Comparison of ENCODE assay signal across 9 cellular contexts in the genomic region with DNA sequence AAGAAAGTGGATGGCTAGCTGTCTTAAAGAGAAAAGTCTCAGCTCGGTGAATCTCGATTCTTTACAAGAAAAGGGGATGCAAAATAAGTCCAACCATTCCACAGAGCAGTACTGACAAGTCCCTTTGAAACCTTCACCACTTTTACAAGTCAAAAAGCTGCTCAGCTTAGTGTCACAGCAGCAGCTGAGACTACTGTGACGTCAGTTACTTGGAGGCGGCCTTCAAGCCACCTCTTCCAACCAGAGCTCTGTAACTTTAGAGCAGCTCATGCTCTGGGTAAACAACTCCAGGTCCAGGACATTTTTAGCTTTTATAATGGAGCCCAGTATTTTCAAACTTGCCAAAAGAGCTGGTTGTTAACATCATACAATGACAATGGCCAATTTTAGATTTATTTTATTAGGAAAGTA. TPM values are rescaled to one million over a fixed set of nuclear protein-coding genes. Genes with fewer than 3 reads are reported as not detected.
A peak's percentile ranks its signal among the peaks of the same experiment; 100 is the strongest.
DNase-seq lines count a peak whose midpoint lies in the region; ATAC-seq, FAIRE-seq and TF ChIP-seq lines count a peak whose summit lies in the region.
"Had no signal": no experiment of that assay in that cellular context is flagged by ENCODE, and none has a peak within 500 bp of the region (broad histone marks: within the 10 kb centered on the region; RNA-seq: fewer than 3 reads in every experiment).

A gene (minus strand): TSS at position 159 of the 411 bp plus-strand sequence. CDS start 5,408 bp downstream, outside the sequence.

- H3K4me1 Mint-ChIP-seq in HFFc6 (ENCODE audit: low read depth): peaks cover 53% of the 10 kb centered on the region
- peaks cover 24% of the 10 kb centered on the region for H3K4me1 Mint-ChIP-seq in astrocyte (ENCODE audit: low read depth, unreplicated experiment)
- H3K4me1 Mint-ChIP-seq: naive B cell had no signal

- peak within 1 kb of the TSS; percentile 25 for H3K27ac Mint-ChIP-seq in HFFc6
- H3K27ac Mint-ChIP-seq in astrocyte (ENCODE audit: unreplicated experiment): peak within 1 kb of the TSS; percentile 71
- H3K27ac Mint-ChIP-seq: naive B cell had no signal

- WGBS in stomach, 5 donors: 26 to 34% (median 30%) methylated on average over 4 of the region's 4 CpGs

- FAIRE-seq in astrocyte (lab: Jason Lieb, UNC): peak; percentile 17

- no peak for TF ChIP-seq POLR2A in stomach (IDR thresholded peaks at IDR 0.05)

- no peaks in the 10 kb centered on the region for H3K9me3 Mint-ChIP-seq in HFFc6
- no peaks in the 10 kb centered on the region for H3K9me3 Mint-ChIP-seq in astrocyte (ENCODE audit: unreplicated experiment)
- H3K9me3 Mint-ChIP-seq: naive B cell had no signal

- peak within 1 kb of the TSS; percentile 23 for H3K4me2 ChIP-seq in astrocyte (ENCODE audit: low read length)

- no peak for ATAC-seq in GM21367 (IDR thresholded peaks at IDR 0.05; ENCODE audit: unreplicated experiment)
- no peak for ATAC-seq in HG03457 (IDR thresholded peaks at IDR 0.05; ENCODE audit: unreplicated experiment)

- H3K36me3 ChIP-seq in astrocyte (ENCODE audit: insufficient read depth, low read length) (no peaks in the 10 kb centered on the region), stomach (no peaks in the 10 kb centered on the region)

- H3K9ac ChIP-seq in astrocyte (ENCODE audit: low read length): no peak within 1 kb of the TSS

- H3K36me3 Mint-ChIP-seq in HFFc6 (ENCODE audit: low read depth): no peaks in the 10 kb centered on the region
- H3K36me3 Mint-ChIP-seq in astrocyte (ENCODE audit: low read depth, unreplicated experiment): peaks cover 2% of the 10 kb centered on the region
- H3K36me3 Mint-ChIP-seq: naive B cell had no signal

- no peak within 1 kb of the TSS for H2AFZ ChIP-seq in astrocyte (ENCODE audit: low read depth, low read length)

- H3K27ac ChIP-seq in astrocyte (ENCODE audit: low read depth, low read length) (no peak within 1 kb of the TSS), stomach (peak within 1 kb of the TSS; percentile 18 to 82 (median 75))

- no peaks in the 10 kb centered on the region for H3K79me2 ChIP-seq in astrocyte (ENCODE audit: insufficient read depth, low read length)

- intact Hi-C loops in stomach (cut with DNase I; ENCODE audit: low total_unique reads): no loop called here

- TF ChIP-seq EP300 in stomach (IDR thresholded peaks at IDR 0.05): no peak

- no peaks in the 10 kb centered on the region for H3K27me3 Mint-ChIP-seq in HFFc6 (ENCODE audit: insufficient read depth)
- H3K27me3 Mint-ChIP-seq in astrocyte (ENCODE audit: low read depth, unreplicated experiment): no peaks in the 10 kb centered on the region
- H3K27me3 Mint-ChIP-seq: naive B cell had no signal

- peaks cover 7% of the 10 kb centered on the region for H3K4me1 ChIP-seq in astrocyte (ENCODE audit: insufficient read depth, low read length)
- H3K4me1 ChIP-seq in stomach: peaks cover 10 to 55% (median 29%) of the 10 kb centered on the region in 4 donors

- peaks cover 4% of the 10 kb centered on the region for H4K20me1 ChIP-seq in astrocyte (ENCODE audit: insufficient read depth, low read length)

- peak; percentile 63 for DNase-seq in HFFc6
- DNase-seq in astrocyte (ENCODE audit: low read depth): peak; percentile 54
- DNase-seq in islet precursor cell: peak; percentile 88
- peak; percentile 62 for DNase-seq in stomach
- no peak for DNase-seq in HPDE6-E6E7 (ENCODE audit: extremely low spot score)
- no peak for DNase-seq in NK-92 (lab: John Stamatoyannopoulos, UW; ENCODE audit: unreplicated experiment)
- DNase-seq: naive B cell had no signal

- H3K4me3 Mint-ChIP-seq in HFFc6 (peak within 1 kb of the TSS; percentile 78), astrocyte (ENCODE audit: unreplicated experiment) (no peak within 1 kb of the TSS)
- H3K4me3 Mint-ChIP-seq: naive B cell had no signal

- H3K27me3 ChIP-seq in astrocyte (ENCODE audit: insufficient read depth, low read length) (no peaks in the 10 kb centered on the region), stomach (no peaks in the 10 kb centered on the region)

- H3K4me3 ChIP-seq in astrocyte (ENCODE audit: insufficient read depth, low read depth, low read length) (no peak within 1 kb of the TSS), stomach (peak within 1 kb of the TSS; percentile 37 to 41 (median 40))

- no peak for TF ChIP-seq CTCF in HFFc6 (IDR thresholded peaks at IDR 0.05)
- TF ChIP-seq CTCF in astrocyte (IDR thresholded peaks at IDR 0.05; ENCODE audit: insufficient read depth, low read depth, low read length): no peak
- TF ChIP-seq CTCF in stomach (IDR thresholded peaks at IDR 0.05): no peak

- H3K9me3 ChIP-seq in astrocyte (ENCODE audit: insufficient read depth, low read depth, low read length): no peaks in the 10 kb centered on the region
- no peaks in the 10 kb centered on the region for H3K9me3 ChIP-seq in stomach

RNA-seq across cellular contexts. Expression of the gene that starts here (rescaled TPM):
- total RNA-seq in HFFc6 (2021; fragmentation: NEBNext Ultra II Directional; extraction: Animal tissue kit (Norgen Biotek cat#: 25700)): 1 to 10 TPM; 1.4 to 3.5 (median 2.3) TPM
- 17.5 and 19.6 TPM in 2 replicates for total RNA-seq in astrocyte
- total RNA-seq in stomach: 10 to 100 TPM in 3 of 5 donors, 1 to 10 TPM in 1, under 1 TPM in 1; 0.87 to 89.3 (median 23.3) TPM
- 1 to 10 TPM; 1.4 to 3.4 (median 2.5) TPM for polyA plus RNA-seq in stomach

Comparison
In these comparisons a context has a peak if more than half of its experiments do, and no peak if none do; other contexts are left out.
1. DNase-seq: peak in HFFc6 (single experiment), astrocyte (single experiment), islet precursor cell (single experiment) and stomach (single experiment); none in HPDE6-E6E7 (single experiment) and NK-92 (single experiment).